8 cellular contexts compared by ENCODE assay signal in the genomic region with DNA sequence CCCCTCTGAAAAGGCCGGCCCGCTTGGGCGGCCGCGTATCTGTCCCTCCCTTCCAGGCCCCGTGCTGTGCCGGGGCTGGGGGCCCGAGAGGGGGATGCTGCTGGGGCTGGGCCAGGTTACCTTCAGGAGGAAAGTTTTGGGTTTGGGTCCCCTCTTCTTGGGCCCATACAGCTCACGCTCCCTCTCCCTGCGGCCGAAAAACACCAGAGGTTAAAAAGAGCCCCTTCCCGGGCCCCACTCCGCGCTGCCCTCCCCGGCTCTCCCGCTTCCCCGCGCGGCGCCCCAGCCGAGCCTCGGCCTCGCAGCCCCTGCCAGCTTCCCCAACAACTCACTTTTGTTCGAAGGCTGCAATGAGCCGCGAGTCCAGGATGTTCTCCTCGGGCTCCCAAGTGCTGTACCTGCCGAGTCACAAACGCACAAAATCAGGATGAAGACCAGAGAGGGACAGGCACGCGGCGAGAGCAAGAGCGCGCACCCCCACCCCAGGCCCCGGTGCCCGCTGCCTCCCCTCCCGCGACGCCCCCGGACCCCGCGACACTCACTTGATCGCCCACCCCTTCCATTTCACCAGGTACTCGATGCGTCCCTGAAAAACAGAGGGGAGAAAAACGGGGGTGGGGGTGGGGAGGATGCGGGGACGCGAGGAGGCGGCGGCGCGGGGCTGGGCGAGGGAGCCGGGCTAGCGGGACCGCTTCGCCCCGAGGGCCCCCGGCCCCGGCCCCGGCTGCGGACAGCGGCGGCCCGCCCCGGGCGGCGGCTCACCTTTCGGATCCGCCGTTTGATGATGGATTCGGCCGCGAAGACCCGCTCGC. TPM values are rescaled to one million over a fixed set of nuclear protein-coding genes. Genes with fewer than 3 reads are reported as not detected.
DNase-seq lines count a peak whose midpoint lies in the region; ATAC-seq and TF ChIP-seq lines count a peak whose summit lies in the region.

No MANE protein-coding gene starts in this region.

- no peaks in the 10 kb centered on the region for H3K36me3 Mint-ChIP-seq in neural crest cell (ENCODE audit: low read depth)

- DNase-seq in NCI-H1417 (lab: John Stamatoyannopoulos, UW), result peak in 2 of 3 experiments; percentile 39 to 56
- DNase-seq in NCI-H1417 treated with DMSO at 0.1 percent for 48 hours (lab: John Stamatoyannopoulos, UW), result no peak
- peak; percentile 53 for DNase-seq in activated T-cell treated with anti-CD3 and anti-CD28 coated beads, Interleukin-2, amount 50 U/mL, for 1 hour
- DNase-seq in fibroblast of pulmonary artery (ENCODE audit: low read depth), result no peak
- DNase-seq in neural crest cell (ENCODE audit: low read depth, low spot score), result no peak
- no peak for DNase-seq in NCI-H82 (lab: John Stamatoyannopoulos, UW)

- H3K4me3 ChIP-seq in fibroblast of pulmonary artery (replicated peaks; ENCODE audit: low read depth, low read length), result peak overlapping the region; percentile 68

- peaks cover 30% of the 10 kb centered on the region for H3K4me1 Mint-ChIP-seq in neural crest cell

- peaks cover 13% of the 10 kb centered on the region for H3K27me3 Mint-ChIP-seq in neural crest cell (ENCODE audit: low read depth)

- ATAC-seq in HG03439 (IDR thresholded peaks at IDR 0.05; ENCODE audit: unreplicated experiment) (peak; percentile 23), GM19463 (IDR thresholded peaks at IDR 0.05; ENCODE audit: unreplicated experiment) (no peak)

- no peak for TF ChIP-seq CTCF in fibroblast of pulmonary artery (IDR thresholded peaks at IDR 0.05; ENCODE audit: low read length, missing control alignments)
- TF ChIP-seq CTCF in neural crest cell (conservative IDR thresholded peaks at IDR 0.05), result no peak

- peak overlapping the region; percentile 96 for H3K27ac Mint-ChIP-seq in neural crest cell (ENCODE audit: unreplicated experiment)

- no peaks in the 10 kb centered on the region for H3K9me3 Mint-ChIP-seq in neural crest cell

- H3K4me3 Mint-ChIP-seq in neural crest cell, result peak overlapping the region; percentile 96

RNA-seq across cellular contexts. Expression of gene CBX6, which starts 0.5 kb away (rescaled TPM):
- 45.8 and 48.2 TPM in 2 replicates for total RNA-seq in neural crest cell

RNA-seq across cellular contexts. Expression of gene NPTXR, which starts 27.7 kb away (rescaled TPM):
- 9.3 and 9.4 TPM in 2 replicates for total RNA-seq in neural crest cell

Comparison
In these comparisons a context has a peak if more than half of its experiments do, and no peak if none do; other contexts are left out.
1. DNase-seq: peak in NCI-H1417 (2 of 3) and activated T-cell treated with anti-CD3 and anti-CD28 coated beads, Interleukin-2, amount 50 U/mL, for 1 hour (single experiment); none in NCI-H1417 treated with DMSO at 0.1 percent for 48 hours (single experiment), fibroblast of pulmonary artery (single experiment), neural crest cell (single experiment) and NCI-H82 (single experiment).